22 cellular contexts compared by ENCODE assay signal in genomic region chr2:10190737-10191532, GRCh38.
"Had no signal": no experiment of that assay in that cellular context is flagged by ENCODE, and none has a peak within 500 bp of the region (broad histone marks: within the 10 kb centered on the region; RNA-seq: fewer than 3 reads in every experiment).

No MANE protein-coding gene starts in this region.

- H3K27me3 ChIP-seq: adrenal gland, foreskin keratinocyte, pancreas, right lobe of liver, tibial artery, uterus had no signal

- H3K4me3 ChIP-seq: adrenal gland, lung, pancreas, right lobe of liver, tibial artery, uterus had no signal

- H3K27ac ChIP-seq: adrenal gland, epithelial cell of prostate, foreskin keratinocyte, pancreas, right lobe of liver, tibial artery, uterus had no signal

- H3K4me3 Mint-ChIP-seq: activated CD4-positive, alpha-beta T cell treated with anti-CD3 and anti-CD28 coated beads, Interleukin-2, amount 10 ng/mL, durations not matched to agents 7 days and 5 days; activated T-cell treated with anti-CD3 and anti-CD28 coated beads, Interleukin-2, amount 50 U/mL, for 72 hours; mesothelial cell of epicardium had no signal

- FAIRE-seq: keratinocyte, pancreas, small intestine had no signal

- H3K27ac Mint-ChIP-seq: activated CD4-positive, alpha-beta T cell treated with anti-CD3 and anti-CD28 coated beads, Interleukin-2, amount 10 ng/mL, durations not matched to agents 7 days and 5 days; activated T-cell treated with anti-CD3 and anti-CD28 coated beads, Interleukin-2, amount 50 U/mL, for 72 hours; mesothelial cell of epicardium had no signal

- H3K4me1 Mint-ChIP-seq: activated CD4-positive, alpha-beta T cell treated with anti-CD3 and anti-CD28 coated beads, Interleukin-2, amount 10 ng/mL, durations not matched to agents 7 days and 5 days had no signal

- H3K4me1 ChIP-seq: adrenal gland, foreskin keratinocyte, pancreas, right lobe of liver, tibial artery had no signal

- H3K36me3 ChIP-seq: adrenal gland, pancreas, right lobe of liver, tibial artery, uterus had no signal

- H3K36me3 Mint-ChIP-seq: mesothelial cell of epicardium had no signal

- H3K9me3 ChIP-seq: adrenal gland, pancreas, right lobe of liver, tibial artery, uterus had no signal

- H3K9me3 Mint-ChIP-seq: activated CD4-positive, alpha-beta T cell treated with anti-CD3 and anti-CD28 coated beads, Interleukin-2, amount 10 ng/mL, durations not matched to agents 7 days and 5 days had no signal

- H3K27me3 Mint-ChIP-seq: activated CD4-positive, alpha-beta T cell treated with anti-CD3 and anti-CD28 coated beads, Interleukin-2, amount 10 ng/mL, durations not matched to agents 7 days and 5 days had no signal

- DNase-seq: activated CD4-positive, alpha-beta T cell treated with anti-CD3 and anti-CD28 coated beads, Interleukin-2, amount 10 ng/mL, durations not matched to agents 7 days and 5 days; activated effector memory CD4-positive, alpha-beta T cell treated with anti-CD3 and anti-CD28 coated beads, Interleukin-2, amount 50 U/mL, for 16 hours; activated naive CD4-positive, alpha-beta T cell treated with anti-CD3 and anti-CD28 coated beads, Interleukin-2, amount 50 U/mL, for 16 hours; activated T-cell treated with anti-CD3 and anti-CD28 coated beads, Interleukin-2, amount 50 U/mL, for 72 hours; adrenal gland; foreskin keratinocyte; hypothalamus; right lobe of liver; small intestine; stimulated activated CD4-positive, alpha-beta T cell treated with anti-CD3 and anti-CD28 coated beads, Interleukin-4, amount 100 ng/mL, for 1 hour; substantia nigra; T-helper 1 cell; T1000; tibial artery; uterus had no signal

- ATAC-seq: activated CD4-positive, CD25-positive, alpha-beta regulatory T cell treated with anti-CD3 and anti-CD28 coated beads, Interleukin-2, amount 50 U/mL, for 24 hours; activated T-cell treated with anti-CD3 and anti-CD28 coated beads, Interleukin-2, amount 50 U/mL, for 72 hours; foreskin keratinocyte; left lobe of liver; pancreas; right lobe of liver had no signal
